ENCODE assay signal across 9 cellular contexts in genomic region chr4:101114936-101115372, GRCh38.
A peak's percentile ranks its signal among the peaks of the same experiment; 100 is the strongest.
DNase-seq lines count a peak whose midpoint lies in the region; ATAC-seq and TF ChIP-seq lines count a peak whose summit lies in the region.
"Had no signal": no experiment of that assay in that cellular context is flagged by ENCODE, and none has a peak within 500 bp of the region (broad histone marks: within the 10 kb centered on the region; RNA-seq: fewer than 3 reads in every experiment).

No MANE protein-coding gene starts in this region.

- H3K27ac ChIP-seq in HUES64 (ENCODE audit: low read depth, low read length), result peak overlapping the region; percentile 1; the same call in 1 of the 2 replicates

- no peak overlapping the region for H3K9ac ChIP-seq in HUES64 (ENCODE audit: low read depth, low read length)

- H3K36me3 Mint-ChIP-seq in stimulated activated effector memory CD8-positive, alpha-beta T cell treated with anti-CD3 and anti-CD28 coated beads, Interleukin-12 subunit alpha, Interleukin-12 subunit beta, amount 100 ng/mL, for 72 hours, result no peaks in the 10 kb centered on the region
- no peaks in the 10 kb centered on the region for H3K36me3 Mint-ChIP-seq in activated naive CD8-positive, alpha-beta T cell treated with anti-CD3 and anti-CD28 coated beads for 36 hours

- no peak overlapping the region for H3K27ac Mint-ChIP-seq in stimulated activated effector memory CD8-positive, alpha-beta T cell treated with anti-CD3 and anti-CD28 coated beads, Interleukin-12 subunit alpha, Interleukin-12 subunit beta, amount 100 ng/mL, for 72 hours
- H3K27ac Mint-ChIP-seq in activated naive CD8-positive, alpha-beta T cell treated with anti-CD3 and anti-CD28 coated beads for 36 hours, result no peak overlapping the region

- ATAC-seq in stimulated activated effector memory CD8-positive, alpha-beta T cell treated with anti-CD3 and anti-CD28 coated beads, Interleukin-12 subunit alpha, Interleukin-12 subunit beta, amount 100 ng/mL, for 72 hours, result peak; percentile 58
- ATAC-seq in GM21737 (IDR thresholded peaks at IDR 0.05; ENCODE audit: unreplicated experiment) (no peak), GM19395 (IDR thresholded peaks at IDR 0.05; ENCODE audit: unreplicated experiment) (no peak)

- 11% methylated on average over 1 of the region's 2 CpGs for WGBS in HUES64

- peaks cover 7% of the 10 kb centered on the region; the same call in 1 of the 2 replicates for H3K27me3 ChIP-seq in HUES64 (ENCODE audit: insufficient read depth, low read length)

- no peak for TF ChIP-seq CTCF in astrocyte of the spinal cord (IDR thresholded peaks at IDR 0.05; ENCODE audit: low read depth, low read length)

- no peaks in the 10 kb centered on the region for H3K9me3 Mint-ChIP-seq in stimulated activated effector memory CD8-positive, alpha-beta T cell treated with anti-CD3 and anti-CD28 coated beads, Interleukin-12 subunit alpha, Interleukin-12 subunit beta, amount 100 ng/mL, for 72 hours
- no peaks in the 10 kb centered on the region for H3K9me3 Mint-ChIP-seq in activated naive CD8-positive, alpha-beta T cell treated with anti-CD3 and anti-CD28 coated beads for 36 hours
- H3K9me3 Mint-ChIP-seq: naive B cell had no signal

- H3K4me1 ChIP-seq in HUES64 (ENCODE audit: insufficient read depth, low read length), result peaks cover 33% of the 10 kb centered on the region

- in situ Hi-C loops in astrocyte of the spinal cord (cut with HindIII; ENCODE audit: low sequenced_read_pairs), result no loop called here

- H3K4me1 Mint-ChIP-seq in stimulated activated effector memory CD8-positive, alpha-beta T cell treated with anti-CD3 and anti-CD28 coated beads, Interleukin-12 subunit alpha, Interleukin-12 subunit beta, amount 100 ng/mL, for 72 hours, result peaks cover 15% of the 10 kb centered on the region
- peaks cover 8% of the 10 kb centered on the region for H3K4me1 Mint-ChIP-seq in activated naive CD8-positive, alpha-beta T cell treated with anti-CD3 and anti-CD28 coated beads for 36 hours

- no peaks in the 10 kb centered on the region for H3K27me3 Mint-ChIP-seq in activated naive CD8-positive, alpha-beta T cell treated with anti-CD3 and anti-CD28 coated beads for 36 hours
- H3K27me3 Mint-ChIP-seq: naive B cell had no signal

- DNase-seq in astrocyte of the spinal cord (ENCODE audit: low read depth, low spot score) (peak; percentile 79), iPS-NIHi11 (ENCODE audit: low spot score) (peak; percentile 11), NCI-H226 (no peak)
- DNase-seq in stimulated activated effector memory CD8-positive, alpha-beta T cell treated with anti-CD3 and anti-CD28 coated beads, Interleukin-12 subunit alpha, Interleukin-12 subunit beta, amount 100 ng/mL, for 72 hours (ENCODE audit: low spot score in 2 of 2), result no peak
- DNase-seq in activated naive CD8-positive, alpha-beta T cell treated with anti-CD3 and anti-CD28 coated beads for 36 hours, result no peak
- DNase-seq: naive B cell had no signal

- H3K4me3 Mint-ChIP-seq in stimulated activated effector memory CD8-positive, alpha-beta T cell treated with anti-CD3 and anti-CD28 coated beads, Interleukin-12 subunit alpha, Interleukin-12 subunit beta, amount 100 ng/mL, for 72 hours, result no peak overlapping the region
- no peak overlapping the region for H3K4me3 Mint-ChIP-seq in activated naive CD8-positive, alpha-beta T cell treated with anti-CD3 and anti-CD28 coated beads for 36 hours
- H3K4me3 Mint-ChIP-seq: naive B cell had no signal

- no peaks in the 10 kb centered on the region for H3K9me3 ChIP-seq in HUES64 (ENCODE audit: insufficient read depth, low read depth, low read length)

- no peak overlapping the region for H3K4me3 ChIP-seq in HUES64 (ENCODE audit: low read length)
- H3K4me3 ChIP-seq in astrocyte of the spinal cord (ENCODE audit: low read depth, low read length), result no peak overlapping the region

- no peaks in the 10 kb centered on the region for H3K36me3 ChIP-seq in HUES64 (ENCODE audit: insufficient read depth, low read length)

Comparison
In these comparisons a context has a peak if more than half of its experiments do, and no peak if none do; other contexts are left out.
1. DNase-seq: peak in astrocyte of the spinal cord (single experiment) and iPS-NIHi11 (single experiment); none in stimulated activated effector memory CD8-positive, alpha-beta T cell treated with anti-CD3 and anti-CD28 coated beads, Interleukin-12 subunit alpha, Interleukin-12 subunit beta, amount 100 ng/mL, for 72 hours (0 of 2), NCI-H226 (single experiment) and activated naive CD8-positive, alpha-beta T cell treated with anti-CD3 and anti-CD28 coated beads for 36 hours (single experiment).